In the genomic region with DNA sequence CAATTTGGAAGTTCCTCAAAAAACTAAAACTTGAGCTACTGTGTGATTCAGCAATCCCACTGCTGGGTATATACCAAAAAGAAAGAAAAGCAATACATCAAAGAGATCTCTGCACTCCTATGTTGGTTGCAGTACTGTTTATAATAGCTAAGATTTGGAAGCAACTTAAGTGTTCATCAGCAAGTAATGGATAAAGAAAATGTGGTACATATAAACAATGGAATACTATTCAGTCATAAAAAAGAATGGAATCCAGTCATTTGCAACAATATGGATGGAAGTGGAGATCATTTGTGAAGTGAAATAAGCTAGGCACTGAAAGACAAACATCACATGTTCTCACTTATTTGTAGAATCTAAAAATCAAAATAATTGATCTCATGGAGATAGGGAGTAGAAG, we compare ENCODE assay signal across 32 cellular contexts. TPM values are rescaled to one million over a fixed set of nuclear protein-coding genes. Genes with fewer than 3 reads are reported as not detected.
DNase-seq lines count a peak whose midpoint lies in the region; ATAC-seq, FAIRE-seq and TF ChIP-seq lines count a peak whose summit lies in the region.
"Had no signal": no experiment of that assay in that cellular context is flagged by ENCODE, and none has a peak within 500 bp of the region (broad histone marks: within the 10 kb centered on the region; RNA-seq: fewer than 3 reads in every experiment).

No MANE protein-coding gene starts in this region.

- H3K27ac ChIP-seq in SK-N-SH (ENCODE audit: low read depth in 2 of 2, low read length in 1 of 2): no peak overlapping the region
- H3K27ac ChIP-seq in HEK293 (ENCODE audit: extremely low read depth, low read depth, low read length): no peak overlapping the region
- H3K27ac ChIP-seq in K562 (ENCODE audit: extremely low read depth, low read depth, low read length): no peak overlapping the region
- H3K27ac ChIP-seq: 22Rv1; A549; BLaER1; BLaER1 treated with 17β-estradiol and CSF1 and Interleukin-3, amounts not matched to agents 10 nM and 100 nM; C4-2B had no signal

- H2AFZ ChIP-seq in SK-N-SH (ENCODE audit: low read depth) (no peak overlapping the region), K562 (ENCODE audit: low read depth, low read length) (no peak overlapping the region)

- H3K4me2 ChIP-seq in SK-N-SH: no peak overlapping the region
- no peak overlapping the region for H3K4me2 ChIP-seq in K562 (ENCODE audit: insufficient read depth, low read length)
- H3K4me2 ChIP-seq: A549; BLaER1; BLaER1 treated with 17β-estradiol and CSF1 and Interleukin-3, amounts not matched to agents 10 nM and 100 nM had no signal

- no peaks in the 10 kb centered on the region for H4K20me1 ChIP-seq in SK-N-SH (ENCODE audit: insufficient read depth)
- no peaks in the 10 kb centered on the region for H4K20me1 ChIP-seq in K562 (replicated peaks; ENCODE audit: control insufficient read depth, insufficient read depth, low read length)
- H4K20me1 ChIP-seq: BLaER1; BLaER1 treated with 17β-estradiol and CSF1 and Interleukin-3, amounts not matched to agents 10 nM and 100 nM had no signal

- intact Hi-C loops in K562 (cut with micrococcal nuclease): no loop called here

- H3K36me3 ChIP-seq in SK-N-SH (replicated peaks in 1 of 2; ENCODE audit: control insufficient read depth in 1 of 2, insufficient read depth in 2 of 2, low read length in 1 of 2): no peaks in the 10 kb centered on the region
- no peaks in the 10 kb centered on the region for H3K36me3 ChIP-seq in HEK293 (ENCODE audit: control insufficient read depth in 2 of 2, insufficient read depth in 1 of 2, low read length in 2 of 2)
- no peaks in the 10 kb centered on the region for H3K36me3 ChIP-seq in K562 (ENCODE audit: control insufficient read depth, insufficient read depth, low read length)
- H3K36me3 ChIP-seq: BE2C; BLaER1; BLaER1 treated with 17β-estradiol and CSF1 and Interleukin-3, amounts not matched to agents 10 nM and 100 nM had no signal

- TF ChIP-seq EP300 in SK-N-SH (IDR thresholded peaks at IDR 0.05; ENCODE audit: borderline replicate concordance in 1 of 2, low read depth in 1 of 2, low read length in 1 of 2) (no peak), K562 (IDR thresholded peaks at IDR 0.05; ENCODE audit: low read length) (no peak)

- in situ Hi-C loops in K562 (cut with MboI): no loop called here

- peaks cover 6% of the 10 kb centered on the region; the same call in 1 of the 2 replicates for H3K9me2 ChIP-seq in SK-N-SH

- TF ChIP-seq POLR2A in K562 (conservative IDR thresholded peaks at IDR 0.05): no peak

- no peak overlapping the region for H3K9ac ChIP-seq in SK-N-SH
- H3K9ac ChIP-seq in K562 (ENCODE audit: insufficient read depth in 1 of 2, low read depth in 2 of 2, low read length in 2 of 2): no peak overlapping the region
- H3K9ac ChIP-seq: BLaER1; BLaER1 treated with 17β-estradiol and CSF1 and Interleukin-3, amounts not matched to agents 10 nM and 100 nM had no signal

- no peaks in the 10 kb centered on the region for H3K79me2 ChIP-seq in SK-N-SH (ENCODE audit: insufficient read depth)
- H3K79me2 ChIP-seq in K562 (ENCODE audit: control insufficient read depth, insufficient read depth, low read length): no peaks in the 10 kb centered on the region

- CTCF ChIA-PET in SK-N-SH (lab: Yijun Ruan, JAX): interaction anchor here (1.0 kb wide), 1 partner anchor 13 kb away, joined by 3 read pairs; no protein-coding TSS in a partner anchor
- CTCF ChIA-PET in HEK293 (lab: Yijun Ruan, JAX): interaction anchor here (0.5 kb wide), 1 partner anchor 640 kb away, joined by 4 read pairs; no protein-coding TSS in a partner anchor
- CTCF ChIA-PET in K562 (lab: Yijun Ruan, JAX; ENCODE audit: low intra/inter-chr PET ratio): no interaction called here

- no peaks in the 10 kb centered on the region for H3F3A ChIP-seq in SK-N-SH (replicated peaks; ENCODE audit: insufficient read depth)

- POLR2A ChIA-PET in SK-N-SH (lab: Yijun Ruan, JAX): no interaction called here
- POLR2A ChIA-PET in HEK293 (lab: Yijun Ruan, JAX): no interaction called here
- POLR2A ChIA-PET in K562 (lab: Yijun Ruan, JAX): no interaction called here

- TF ChIP-seq CTCF in SK-N-SH (IDR thresholded peaks at IDR 0.05): no peak
- no peak for TF ChIP-seq CTCF in HEK293 (tag by site-specific recombination; IDR thresholded peaks at IDR 0.05)
- TF ChIP-seq CTCF in K562 (IDR thresholded peaks at IDR 0.05 in 2 of 3, conservative IDR thresholded peaks at IDR 0.05 in 1 of 3; ENCODE audit: insufficient read depth in 2 of 3, low read depth in 1 of 3, low read length in 3 of 3): no peak

- H3K9me3 ChIP-seq in SK-N-SH (peaks cover 8% of the 10 kb centered on the region; the same call in 1 of the 2 replicates), HEK293 (ENCODE audit: control insufficient read depth, insufficient read depth, low read depth, low read length) (no peaks in the 10 kb centered on the region), K562 (replicated peaks; ENCODE audit: control insufficient read depth, insufficient read depth, low read depth, low read length) (no peaks in the 10 kb centered on the region)
- H3K9me3 ChIP-seq: BE2C, Caco-2 had no signal

- TF ChIP-seq RAD21 in SK-N-SH (IDR thresholded peaks at IDR 0.05; ENCODE audit: low read length) (no peak), K562 (CRISPR knock-in tag; conservative IDR thresholded peaks at IDR 0.05 in 1 of 2, IDR thresholded peaks at IDR 0.05 in 1 of 2) (no peak)

- H3K4me1 ChIP-seq in SK-N-SH (ENCODE audit: control insufficient read depth in 1 of 2, insufficient read depth in 2 of 2, low read depth in 1 of 2, low read length in 1 of 2) (no peaks in the 10 kb centered on the region), HEK293 (ENCODE audit: control insufficient read depth, insufficient read depth, low read length) (no peaks in the 10 kb centered on the region), K562 (replicated peaks in 1 of 2; ENCODE audit: control insufficient read depth in 2 of 2, insufficient read depth in 2 of 2, low read length in 2 of 2) (no peaks in the 10 kb centered on the region)
- H3K4me1 ChIP-seq: A549; BE2C; BLaER1; BLaER1 treated with 17β-estradiol and CSF1 and Interleukin-3, amounts not matched to agents 10 nM and 100 nM; Caco-2 had no signal

- ATAC-seq in SK-N-SH treated with all-trans-retinoic acid at 6 μM for 48 hours (no peak), K562 (no peak), HG02678 (IDR thresholded peaks at IDR 0.05; ENCODE audit: unreplicated experiment) (no peak), HG03571 (IDR thresholded peaks at IDR 0.05; ENCODE audit: unreplicated experiment) (no peak)
- ATAC-seq: A549; CD8-positive, alpha-beta T cell had no signal

- H3K9me1 ChIP-seq in K562 (ENCODE audit: control insufficient read depth, insufficient read depth, low read length): no peaks in the 10 kb centered on the region

- no TSS peak for BruUV-seq in K562 (replicated peaks; lab: Mats Ljungman, UMichigan)

- no peak for FAIRE-seq in K562 (lab: Jason Lieb, UNC)
- FAIRE-seq: A549, D721Med had no signal

- no peaks in the 10 kb centered on the region for H3K27me3 ChIP-seq in SK-N-SH (ENCODE audit: insufficient read depth)
- no peaks in the 10 kb centered on the region for H3K27me3 ChIP-seq in K562 (ENCODE audit: control insufficient read depth in 2 of 2, insufficient read depth in 2 of 2, low read length in 2 of 2)
- H3K27me3 ChIP-seq: BE2C; BLaER1; BLaER1 treated with 17β-estradiol and CSF1 and Interleukin-3, amounts not matched to agents 10 nM and 100 nM had no signal

- H3K4me3 ChIP-seq in SK-N-SH (ENCODE audit: low read depth in 2 of 2, low read length in 1 of 2) (no peak overlapping the region), HEK293 (ENCODE audit: low read depth, low read length) (no peak overlapping the region), K562 (no peak overlapping the region)
- H3K4me3 ChIP-seq: A549; BLaER1; BLaER1 treated with 17β-estradiol and CSF1 and Interleukin-3, amounts not matched to agents 10 nM and 100 nM had no signal

- no peak for DNase-seq in SK-N-SH
- DNase-seq in K562 (ENCODE audit: extremely low read depth in 1 of 4, low spot score in 3 of 4): no peak
- DNase-seq: 8988T; ACHN; AML-193; BE2C; C1 segment of cervical spinal cord; Caco-2; Calu3; CD4-positive, alpha-beta memory T cell; CD4-positive, alpha-beta T cell; CD4-positive, CD25-positive, alpha-beta regulatory T cell; CD8-positive, alpha-beta memory T cell; CD8-positive, alpha-beta T cell; COR-L47; DMS 273 treated with DMSO at 0.1 percent for 48 hours; DMS153; DMS53; DMS79; DMS79 treated with DMSO at 0.1 percent for 48 hours; DND-41; EL had no signal

TF ChIP-seq in SK-N-SH, 30 proteins besides CTCF, POLR2A, EP300 and RAD21 (continues in another document):
- TF ChIP-seq NRF1 (IDR thresholded peaks at IDR 0.05; ENCODE audit: low read depth, low read length) (no peak), FOSL2 (IDR thresholded peaks at IDR 0.05; ENCODE audit: borderline replicate concordance, low read depth) (no peak), ELF1 (IDR thresholded peaks at IDR 0.05) (no peak)

TF ChIP-seq in HEK293, 187 proteins besides CTCF, POLR2A, EP300 and RAD21:
- TF ChIP-seq ZNF146 (tag by site-specific recombination; IDR thresholded peaks at IDR 0.05): peak; percentile 39; the same call in 1 of the 2 replicates
- no peak for TF ChIP-seq ZNF266 (tag by site-specific recombination; IDR thresholded peaks at IDR 0.05; ENCODE audit: low read depth)

TF ChIP-seq in K562, 482 proteins besides CTCF, POLR2A, EP300 and RAD21 (continues in another document):
- TF ChIP-seq ZNF146 (CRISPR knock-in tag; IDR thresholded peaks at IDR 0.05; ENCODE audit: unreplicated experiment) (peak; percentile 3), ESRRB (CRISPR knock-in tag; IDR thresholded peaks at IDR 0.05; ENCODE audit: borderline replicate concordance) (no peak)

RNA-seq across cellular contexts. Expression of a gene that starts 16.5 kb away (rescaled TPM):
- polyA plus RNA-seq in SK-N-SH (2012; rRNA removed) (10.7 and 13.8 TPM in 2 replicates), K562 (2011; rRNA removed) (21.7 and 29.7 TPM in 2 replicates), K562 (2014; fragmentation: Illumina TruSeq; extraction: Trizol) (37.3 and 39.6 TPM in 2 replicates), K562 (2014; fragmentation: Nextera tagmentation; extraction: Ambion mirVana) (100 to 1,000 TPM; 112 to 116 TPM), K562 (2014; rRNA removed) (33.7 and 35.1 TPM in 2 replicates)
- polyA plus RNA-seq in SK-N-SH (2012; cell fraction: cytosol; rRNA removed): 15.1 and 19.4 TPM in 2 replicates
- polyA plus RNA-seq in SK-N-SH (2012; cell fraction: nucleus; rRNA removed): 14.3 and 21.3 TPM in 2 replicates
- 70.2 and 124 TPM in 2 replicates for total RNA-seq in K562 (2011; cell fraction: chromatin; rRNA removed; ENCODE audit: low replicate concordance)
- total RNA-seq in K562 (2011; cell fraction: nucleolus; rRNA removed): 46.2 and 55.4 TPM in 2 replicates
- total RNA-seq in K562 (2011; cell fraction: nucleoplasm; rRNA removed): 77.4 and 131 TPM in 2 replicates
- total RNA-seq in K562 (2014; rRNA removed) (46.1 and 46.8 TPM in 2 replicates), K562 (2014; rRNA removed; fragmentation: Illumina TruSeq; extraction: Trizol) (59.6 and 62.0 TPM in 2 replicates), K562 (2015; rRNA removed; fragmentation: Illumina TruSeq; extraction: Trizol) (46.1 and 61.3 TPM in 2 replicates), K562 (2021) (45.2 and 53.0 TPM in 2 replicates)
- 9.1 and 17.4 TPM in 2 replicates for polyA plus RNA-seq in K562 (2011; cell fraction: cytosol; rRNA removed)
- 33.0 and 40.5 TPM in 2 replicates for polyA plus RNA-seq in K562 (2011; cell fraction: nucleus; rRNA removed)
- polyA plus RNA-seq in K562 (2012): 37.8 and 45.1 TPM in 2 replicates
- 63.6 and 70.2 TPM in 2 replicates for polyA minus RNA-seq in K562 (2011; rRNA and poly(A)+ RNA removed)
- 6.2 and 12.0 TPM in 2 replicates for polyA minus RNA-seq in K562 (2011; cell fraction: cytosol; rRNA and poly(A)+ RNA removed)
- polyA minus RNA-seq in K562 (2011; cell fraction: nucleus; rRNA and poly(A)+ RNA removed): 137 and 151 TPM in 2 replicates
